ENCODE assay signal across 8 cellular contexts in the genomic region with DNA sequence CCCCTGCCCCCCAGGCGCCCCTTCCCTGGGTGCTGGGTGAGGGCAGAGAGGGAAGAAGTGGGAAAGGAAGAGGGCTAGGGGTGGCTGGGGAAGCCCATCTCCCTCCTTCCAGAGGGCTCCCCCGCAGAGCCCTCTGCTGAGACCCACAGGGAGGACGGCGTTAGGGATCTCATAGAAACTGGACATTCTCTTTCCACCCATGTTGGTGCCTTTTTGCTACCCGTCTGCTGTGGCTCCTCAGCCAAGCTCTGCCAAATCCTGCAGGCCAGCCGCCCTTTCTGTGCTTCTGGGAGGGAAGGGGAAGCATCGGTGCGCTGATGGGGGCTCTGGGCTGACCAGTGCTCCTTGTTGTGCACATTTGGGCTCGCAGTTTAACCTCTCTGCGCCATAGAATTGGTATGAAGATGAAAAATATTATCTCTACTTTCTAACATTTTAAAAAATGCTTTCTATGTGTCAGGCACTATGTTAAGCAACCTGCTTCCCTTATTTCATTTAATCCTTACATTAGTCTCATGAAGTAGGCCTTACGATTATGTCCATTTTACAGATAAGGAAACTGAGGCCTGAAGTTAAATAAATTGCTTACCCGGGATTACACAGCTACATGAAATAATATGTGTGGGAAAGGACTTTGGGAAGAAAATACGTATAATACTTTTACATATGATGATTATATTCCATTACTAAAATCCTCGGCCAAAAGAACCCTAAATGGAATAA. TPM values are rescaled to one million over a fixed set of nuclear protein-coding genes. Genes with fewer than 3 reads are reported as not detected.
DNase-seq lines count a peak whose midpoint lies in the region; ATAC-seq and TF ChIP-seq lines count a peak whose summit lies in the region.

No MANE protein-coding gene starts in this region.

- H3K4me3 Mint-ChIP-seq in activated naive CD4-positive, alpha-beta T cell treated with anti-CD3 and anti-CD28 coated beads, Interleukin-2, amount 10 ng/mL, durations not matched to agents 7 days and 5 days: peak overlapping the region; percentile 91
- H3K4me3 Mint-ChIP-seq in memory B cell: peak overlapping the region; percentile 92

- H3K4me1 Mint-ChIP-seq in activated naive CD4-positive, alpha-beta T cell treated with anti-CD3 and anti-CD28 coated beads, Interleukin-2, amount 10 ng/mL, durations not matched to agents 7 days and 5 days: peaks cover 50% of the 10 kb centered on the region
- peaks cover 22% of the 10 kb centered on the region for H3K4me1 Mint-ChIP-seq in memory B cell

- H3K4me3 ChIP-seq in brain microvascular endothelial cell (ENCODE audit: low read depth, low read length) (peak overlapping the region; percentile 55), upper lobe of left lung (peak overlapping the region; percentile 76 to 99 (median 85))

- ATAC-seq in memory B cell (ENCODE audit: low read depth): no peak
- peak in 1 of 2 donors; percentile 6 for ATAC-seq in upper lobe of left lung (ENCODE audit: low FRiP score in 2 of 2)
- no peak for ATAC-seq in HG03139 (IDR thresholded peaks at IDR 0.05; ENCODE audit: unreplicated experiment)

- TF ChIP-seq EP300 in upper lobe of left lung (IDR thresholded peaks at IDR 0.05): no peak

- H3K27ac Mint-ChIP-seq in activated naive CD4-positive, alpha-beta T cell treated with anti-CD3 and anti-CD28 coated beads, Interleukin-2, amount 10 ng/mL, durations not matched to agents 7 days and 5 days: peak overlapping the region; percentile 88
- H3K27ac Mint-ChIP-seq in memory B cell: peak overlapping the region; percentile 46

- 50 to 57% methylated on average over 13 to 14 of the region's 14 CpGs for WGBS in upper lobe of left lung, 2 donors

- no peaks in the 10 kb centered on the region for H3K9me3 ChIP-seq in upper lobe of left lung

- CTCF ChIA-PET in activated naive CD4-positive, alpha-beta T cell treated with anti-CD3 and anti-CD28 coated beads, Interleukin-2, amount 10 ng/mL, durations not matched to agents 7 days and 5 days (lab: Charles Lee): interaction anchor here (1.8 to 19.0 kb wide), 3 partner anchors 11 to 63 kb away, joined by 8 to 597 read pairs (median 155); no protein-coding TSS in a partner anchor

- no peaks in the 10 kb centered on the region for H3K27me3 ChIP-seq in brain microvascular endothelial cell (replicated peaks)
- no peaks in the 10 kb centered on the region for H3K27me3 ChIP-seq in upper lobe of left lung

- no peaks in the 10 kb centered on the region for H3K9me3 Mint-ChIP-seq in activated naive CD4-positive, alpha-beta T cell treated with anti-CD3 and anti-CD28 coated beads, Interleukin-2, amount 10 ng/mL, durations not matched to agents 7 days and 5 days
- H3K9me3 Mint-ChIP-seq in memory B cell: no peaks in the 10 kb centered on the region

- DNase-seq in activated naive CD4-positive, alpha-beta T cell treated with anti-CD3 and anti-CD28 coated beads, Interleukin-2, amount 10 ng/mL, durations not matched to agents 7 days and 5 days: no peak
- no peak for DNase-seq in activated naive CD4-positive, alpha-beta T cell treated with anti-CD3 and anti-CD28 coated beads, Interleukin-2, amount 50 U/mL, for 16 hours
- no peak for DNase-seq in brain microvascular endothelial cell
- DNase-seq in memory B cell (ENCODE audit: low spot score in 2 of 2): no peak
- no peak for DNase-seq in upper lobe of left lung
- no peak for DNase-seq in mesenteric fat pad (ENCODE audit: low spot score)
- no peak for DNase-seq in NCI-H1048 (lab: John Stamatoyannopoulos, UW)

- no peaks in the 10 kb centered on the region for H3K36me3 ChIP-seq in brain microvascular endothelial cell (replicated peaks)
- H3K36me3 ChIP-seq in upper lobe of left lung: no peaks in the 10 kb centered on the region

- no peak for TF ChIP-seq POLR2A in upper lobe of left lung (IDR thresholded peaks at IDR 0.05)

- H3K27ac ChIP-seq in brain microvascular endothelial cell: no peak overlapping the region
- peak overlapping the region; percentile 78 to 90 (median 80) for H3K27ac ChIP-seq in upper lobe of left lung

- H3K36me3 Mint-ChIP-seq in activated naive CD4-positive, alpha-beta T cell treated with anti-CD3 and anti-CD28 coated beads, Interleukin-2, amount 10 ng/mL, durations not matched to agents 7 days and 5 days: peaks cover 2% of the 10 kb centered on the region
- H3K36me3 Mint-ChIP-seq in memory B cell: no peaks in the 10 kb centered on the region

- TF ChIP-seq CTCF in brain microvascular endothelial cell (IDR thresholded peaks at IDR 0.05; ENCODE audit: low read depth, low read length, missing control alignments) (no peak), upper lobe of left lung (IDR thresholded peaks at IDR 0.05) (no peak)

- in situ Hi-C loops in brain microvascular endothelial cell (cut with HindIII; ENCODE audit: low pct_ligation_motif_present, low sequenced_read_pairs): no loop called here

- peaks cover 5% of the 10 kb centered on the region for H3K27me3 Mint-ChIP-seq in activated naive CD4-positive, alpha-beta T cell treated with anti-CD3 and anti-CD28 coated beads, Interleukin-2, amount 10 ng/mL, durations not matched to agents 7 days and 5 days
- H3K27me3 Mint-ChIP-seq in memory B cell: no peaks in the 10 kb centered on the region

- peaks cover 61 to 72% (median 67%) of the 10 kb centered on the region in 4 donors for H3K4me1 ChIP-seq in upper lobe of left lung

RNA-seq across cellular contexts. Expression of gene SLC48A1, which starts 1.0 kb away (rescaled TPM):
- total RNA-seq in upper lobe of left lung: 10 to 100 TPM; 26.5 to 36.5 (median 33.9) TPM
- total RNA-seq in mesenteric fat pad: 40.3 TPM

RNA-seq across cellular contexts. Expression of gene RAPGEF3, which starts 15.3 kb away (rescaled TPM):
- total RNA-seq in upper lobe of left lung (10 to 100 TPM; 19.0 to 94.0 (median 52.1) TPM), mesenteric fat pad (79.4 TPM)

RNA-seq across cellular contexts. Expression of gene HDAC7, which starts 45.7 kb away (rescaled TPM):
- 100 to 1,000 TPM in 4 of 6 donors, 10 to 100 TPM in 2; 66.6 to 164 (median 126) TPM for total RNA-seq in upper lobe of left lung
- 105 TPM for total RNA-seq in mesenteric fat pad

RNA-seq across cellular contexts. Expression of gene ENDOU, which starts 48.7 kb away (rescaled TPM):
- total RNA-seq in upper lobe of left lung (1 to 10 TPM in 2 of 6 donors, under 1 TPM in 2, not detected in 2; 0.14 to 2.1 (median 0.83) TPM), mesenteric fat pad (1.4 TPM)
